ENCODE assay signal across 16 cellular contexts in the genomic region with DNA sequence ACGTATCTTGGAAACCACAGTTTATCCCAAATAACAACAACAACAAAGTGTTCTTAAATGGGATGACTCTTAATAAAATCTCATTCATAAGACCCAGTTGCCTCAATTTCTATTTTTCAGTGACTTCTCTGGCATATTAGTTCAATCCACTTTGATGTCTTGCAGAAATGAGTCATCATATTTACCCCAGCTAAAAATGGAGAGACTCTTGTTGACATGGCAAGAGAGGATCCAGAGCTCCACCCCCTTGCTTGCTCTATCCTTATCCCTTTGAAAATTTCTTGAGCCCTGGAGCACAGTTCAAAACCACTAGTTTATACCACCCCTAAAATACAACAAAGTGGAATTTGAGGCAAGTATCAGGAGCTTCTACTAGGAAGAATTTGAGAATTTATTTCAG.
"Had no signal": no experiment of that assay in that cellular context is flagged by ENCODE, and none has a peak within 500 bp of the region (broad histone marks: within the 10 kb centered on the region; RNA-seq: fewer than 3 reads in every experiment).

No MANE protein-coding gene starts in this region.

- DNase-seq: activated CD4-positive, alpha-beta T cell treated with anti-CD3 and anti-CD28 coated beads, Interleukin-2, amount 50 U/mL, for 4 hours; activated CD4-positive, CD25-positive, alpha-beta regulatory T cell treated with anti-CD3 and anti-CD28 coated beads, Interleukin-2, amount 50 U/mL, for 72 hours; activated CD8-positive, alpha-beta memory T cell treated with anti-CD3 and anti-CD28 coated beads, Interleukin-2, amount 10 ng/mL, durations not matched to agents 7 days and 5 days; activated effector memory CD4-positive, alpha-beta T cell treated with Interleukin-2 at 50 U/mL for 16 hours; activated T-cell treated with anti-CD3 and anti-CD28 coated beads, Interleukin-2, amount 50 U/mL, for 24 hours; amygdala; heart left ventricle; left ventricle myocardium inferior; SW 1271; transverse colon had no signal

- H3K27ac ChIP-seq: heart left ventricle, left ventricle myocardium inferior, neutrophil, right atrium auricular region, transverse colon had no signal

- H3K36me3 ChIP-seq: left ventricle myocardium inferior, neutrophil, transverse colon had no signal

- H3K9me3 ChIP-seq: heart left ventricle, left ventricle myocardium inferior, neutrophil, right atrium auricular region, transverse colon had no signal

- H3K27ac Mint-ChIP-seq: activated CD8-positive, alpha-beta memory T cell treated with anti-CD3 and anti-CD28 coated beads, Interleukin-2, amount 10 ng/mL, durations not matched to agents 7 days and 5 days; activated naive CD8-positive, alpha-beta T cell; activated T-cell treated with anti-CD3 and anti-CD28 coated beads, Interleukin-2, amount 50 U/mL, for 24 hours; stimulated activated memory B cell treated with anti-CD40 and anti-IgM and Interleukin-4, amounts not matched to agents 10 μg/mL and 1 μg/mL and 100 μg/mL, for 72 hours; T-helper 2 cell treated with Interferon-gamma antibody and Interleukin-4, amounts not matched to agents 5 μg/mL and 100 μg/mL, for 36 hours had no signal

- H3K36me3 Mint-ChIP-seq: activated CD8-positive, alpha-beta memory T cell treated with anti-CD3 and anti-CD28 coated beads, Interleukin-2, amount 10 ng/mL, durations not matched to agents 7 days and 5 days; activated naive CD8-positive, alpha-beta T cell; stimulated activated memory B cell treated with anti-CD40 and anti-IgM and Interleukin-4, amounts not matched to agents 10 μg/mL and 1 μg/mL and 100 μg/mL, for 72 hours had no signal

- H3K27me3 Mint-ChIP-seq: stimulated activated memory B cell treated with anti-CD40 and anti-IgM and Interleukin-4, amounts not matched to agents 10 μg/mL and 1 μg/mL and 100 μg/mL, for 72 hours had no signal

- H3K4me1 Mint-ChIP-seq: activated CD8-positive, alpha-beta memory T cell treated with anti-CD3 and anti-CD28 coated beads, Interleukin-2, amount 10 ng/mL, durations not matched to agents 7 days and 5 days; stimulated activated memory B cell treated with anti-CD40 and anti-IgM and Interleukin-4, amounts not matched to agents 10 μg/mL and 1 μg/mL and 100 μg/mL, for 72 hours had no signal

- ATAC-seq: activated CD8-positive, alpha-beta memory T cell treated with anti-CD3 and anti-CD28 coated beads, Interleukin-2, amount 10 ng/mL, durations not matched to agents 7 days and 5 days; heart left ventricle; stimulated activated memory B cell treated with anti-CD40 and anti-IgM and Interleukin-4, amounts not matched to agents 10 μg/mL and 1 μg/mL and 100 μg/mL, for 72 hours had no signal

- H3K9me3 Mint-ChIP-seq: activated T-cell treated with anti-CD3 and anti-CD28 coated beads, Interleukin-2, amount 50 U/mL, for 24 hours; brain; stimulated activated memory B cell treated with anti-CD40 and anti-IgM and Interleukin-4, amounts not matched to agents 10 μg/mL and 1 μg/mL and 100 μg/mL, for 72 hours; T-helper 2 cell treated with Interferon-gamma antibody and Interleukin-4, amounts not matched to agents 5 μg/mL and 100 μg/mL, for 36 hours had no signal

- H3K4me3 Mint-ChIP-seq: activated CD8-positive, alpha-beta memory T cell treated with anti-CD3 and anti-CD28 coated beads, Interleukin-2, amount 10 ng/mL, durations not matched to agents 7 days and 5 days; activated naive CD8-positive, alpha-beta T cell; activated T-cell treated with anti-CD3 and anti-CD28 coated beads, Interleukin-2, amount 50 U/mL, for 24 hours; brain; stimulated activated memory B cell treated with anti-CD40 and anti-IgM and Interleukin-4, amounts not matched to agents 10 μg/mL and 1 μg/mL and 100 μg/mL, for 72 hours; T-helper 2 cell treated with Interferon-gamma antibody and Interleukin-4, amounts not matched to agents 5 μg/mL and 100 μg/mL, for 36 hours had no signal

- H3K4me1 ChIP-seq: heart left ventricle, left ventricle myocardium inferior, right atrium auricular region, transverse colon had no signal

- H3K27me3 ChIP-seq: heart left ventricle, neutrophil, right atrium auricular region, transverse colon had no signal

- H3K4me3 ChIP-seq: heart left ventricle, left ventricle myocardium inferior, right atrium auricular region, transverse colon had no signal
